ENCODE assay signal across 19 cellular contexts in genomic region chr16:81416749-81417148, GRCh38. TPM values are rescaled to one million over a fixed set of nuclear protein-coding genes. Genes with fewer than 3 reads are reported as not detected.
DNase-seq lines count a peak whose midpoint lies in the region; ATAC-seq and TF ChIP-seq lines count a peak whose summit lies in the region.
"Had no signal": no experiment of that assay in that cellular context is flagged by ENCODE, and none has a peak within 500 bp of the region (broad histone marks: within the 10 kb centered on the region; RNA-seq: fewer than 3 reads in every experiment).

No MANE protein-coding gene starts in this region.

- WGBS in H9 (ENCODE audit: extremely low coverage, insufficient read length, low lambda C conversion rate), result no CpG with 5 or more reads among the region's 8 CpGs

- H2BK120ac ChIP-seq in H9 (ENCODE audit: low read depth, low read length, poor library complexity, severe bottlenecking), result no peak overlapping the region

- peaks cover 21 to 23% of the 10 kb centered on the region in 2 experiments for H3K4me1 Mint-ChIP-seq in H9
- peaks cover 9% of the 10 kb centered on the region for H3K4me1 Mint-ChIP-seq in endothelial cell (ENCODE audit: unreplicated experiment)
- no peaks in the 10 kb centered on the region for H3K4me1 Mint-ChIP-seq in natural killer cell treated with Interleukin-12 subunit alpha and Interleukin-12 subunit beta and Interleukin-15 and Interleukin-18, amount 100 ng/mL, for 72 hours (ENCODE audit: low read depth in 2 of 2)
- H3K4me1 Mint-ChIP-seq: CD4-positive, CD25-positive, alpha-beta regulatory T cell had no signal

- H3K79me1 ChIP-seq in H9 (ENCODE audit: insufficient read depth, low read depth, low read length, poor library complexity, severe bottlenecking), result no peaks in the 10 kb centered on the region

- H4K5ac ChIP-seq in H9 (ENCODE audit: insufficient read length, low read depth, low read length), result no peak overlapping the region

- H3K4me1 ChIP-seq in H9 (ENCODE audit: insufficient read depth, low read length) (peaks cover 2% of the 10 kb centered on the region; the same call in 1 of the 2 replicates), SJCRH30 (no peaks in the 10 kb centered on the region)
- H3K4me1 ChIP-seq: BE2C, BLaER1, Caco-2 had no signal

- H3K9me3 Mint-ChIP-seq in H9 (no peaks in the 10 kb centered on the region; a peak in 1 of 5 replicates), endothelial cell (ENCODE audit: unreplicated experiment) (no peaks in the 10 kb centered on the region)
- no peaks in the 10 kb centered on the region for H3K9me3 Mint-ChIP-seq in natural killer cell treated with Interleukin-12 subunit alpha and Interleukin-12 subunit beta and Interleukin-15 and Interleukin-18, amount 100 ng/mL, for 72 hours
- H3K9me3 Mint-ChIP-seq: CD8-positive, alpha-beta T cell had no signal

- no peak overlapping the region for H2BK15ac ChIP-seq in H9 (ENCODE audit: low read depth, low read length)

- H3K4me2 ChIP-seq in H9 (ENCODE audit: insufficient read depth, insufficient read length, low read length) (no peak overlapping the region), neural cell (ENCODE audit: low read length) (no peak overlapping the region)
- H3K4me2 ChIP-seq: BLaER1 had no signal

- H2AFZ ChIP-seq in H9 (ENCODE audit: low read length), result no peak overlapping the region
- H2AFZ ChIP-seq in neural cell (ENCODE audit: low read depth, low read length), result no peak overlapping the region

- TF ChIP-seq CTCF in H9 (conservative IDR thresholded peaks at IDR 0.05) (no peak), endothelial cell (IDR thresholded peaks at IDR 0.05; ENCODE audit: unreplicated experiment) (no peak), neural cell (IDR thresholded peaks at IDR 0.05; ENCODE audit: poor library complexity, severe bottlenecking) (no peak)

- no peak overlapping the region for H3K27ac ChIP-seq in H9 (ENCODE audit: insufficient read length, low read depth, low read length)
- H3K27ac ChIP-seq in neural cell (ENCODE audit: low read length), result peak overlapping the region; percentile 59
- no peak overlapping the region for H3K27ac ChIP-seq in SJCRH30
- H3K27ac ChIP-seq: BLaER1 had no signal

- H3K4ac ChIP-seq in H9 (ENCODE audit: low read depth, low read length), result no peak overlapping the region

- no peaks in the 10 kb centered on the region for H3F3A ChIP-seq in neural cell (ENCODE audit: insufficient read depth, low read length, poor library complexity, severe bottlenecking)

- no peak overlapping the region for H2AK5ac ChIP-seq in H9 (ENCODE audit: insufficient read length, low read length)

- H3K27ac Mint-ChIP-seq in H9, result no peak overlapping the region
- H3K27ac Mint-ChIP-seq in endothelial cell (ENCODE audit: unreplicated experiment), result peak overlapping the region; percentile 52
- no peak overlapping the region for H3K27ac Mint-ChIP-seq in natural killer cell treated with Interleukin-12 subunit alpha and Interleukin-12 subunit beta and Interleukin-15 and Interleukin-18, amount 100 ng/mL, for 72 hours
- H3K27ac Mint-ChIP-seq: CD4-positive, CD25-positive, alpha-beta regulatory T cell; CD8-positive, alpha-beta T cell had no signal

- H3K36me3 ChIP-seq in neural cell (ENCODE audit: insufficient read depth, low read length), result no peaks in the 10 kb centered on the region
- no peaks in the 10 kb centered on the region for H3K36me3 ChIP-seq in SJCRH30
- H3K36me3 ChIP-seq: BE2C, BLaER1 had no signal

- H3K27me3 ChIP-seq in H9 (ENCODE audit: insufficient read depth, low read length) (no peaks in the 10 kb centered on the region), neural cell (ENCODE audit: insufficient read depth, low read depth, low read length) (no peaks in the 10 kb centered on the region), SJCRH30 (no peaks in the 10 kb centered on the region)
- H3K27me3 ChIP-seq: BE2C, BLaER1 had no signal

- H3K9me3 ChIP-seq in H9 (ENCODE audit: control insufficient read depth, low read depth, low read length) (no peaks in the 10 kb centered on the region), neural cell (ENCODE audit: low read length) (no peaks in the 10 kb centered on the region), SJCRH30 (replicated peaks) (no peaks in the 10 kb centered on the region)
- H3K9me3 ChIP-seq: BE2C, Caco-2 had no signal

- no peak overlapping the region for H2BK12ac ChIP-seq in H9 (ENCODE audit: insufficient read length, low read depth, low read length)

- H3K23me2 ChIP-seq in H9 (ENCODE audit: insufficient read length, low read depth, low read length, poor library complexity, severe bottlenecking), result no peaks in the 10 kb centered on the region

- H3K4me3 ChIP-seq in neural cell (ENCODE audit: low read length) (no peak overlapping the region), SJCRH30 (no peak overlapping the region)
- H3K4me3 ChIP-seq: BLaER1 had no signal

- H2BK5ac ChIP-seq in H9 (ENCODE audit: insufficient read length, low read length), result no peak overlapping the region

- H3T11ph ChIP-seq in H9 (ENCODE audit: low read length), result no peak overlapping the region

- no peaks in the 10 kb centered on the region for H3K36me3 Mint-ChIP-seq in H9 (ENCODE audit: insufficient read depth in 1 of 3, low read depth in 3 of 3)
- H3K36me3 Mint-ChIP-seq in endothelial cell (ENCODE audit: low read depth, unreplicated experiment), result no peaks in the 10 kb centered on the region
- H3K36me3 Mint-ChIP-seq in natural killer cell treated with Interleukin-12 subunit alpha and Interleukin-12 subunit beta and Interleukin-15 and Interleukin-18, amount 100 ng/mL, for 72 hours, result no peaks in the 10 kb centered on the region
- H3K36me3 Mint-ChIP-seq: CD14-positive monocyte; CD4-positive, CD25-positive, alpha-beta regulatory T cell; CD8-positive, alpha-beta T cell had no signal

- ATAC-seq in natural killer cell treated with Interleukin-12 subunit alpha and Interleukin-12 subunit beta and Interleukin-15 and Interleukin-18, amount 100 ng/mL, for 72 hours, result no peak
- ATAC-seq: CD8-positive, alpha-beta T cell had no signal

- no peak for TF ChIP-seq RAD21 in neural cell (conservative IDR thresholded peaks at IDR 0.05)

- H3K4me3 Mint-ChIP-seq in H9 (no peak overlapping the region), endothelial cell (ENCODE audit: unreplicated experiment) (no peak overlapping the region)
- no peak overlapping the region for H3K4me3 Mint-ChIP-seq in natural killer cell treated with Interleukin-12 subunit alpha and Interleukin-12 subunit beta and Interleukin-15 and Interleukin-18, amount 100 ng/mL, for 72 hours
- H3K4me3 Mint-ChIP-seq: CD14-positive monocyte; CD4-positive, CD25-positive, alpha-beta regulatory T cell; CD8-positive, alpha-beta T cell had no signal

- H4K20me1 ChIP-seq in H9 (ENCODE audit: control insufficient read depth, insufficient read depth, insufficient read length) (no peaks in the 10 kb centered on the region), neural cell (ENCODE audit: insufficient read depth) (no peaks in the 10 kb centered on the region)
- H4K20me1 ChIP-seq: BLaER1 had no signal

- no peak for TF ChIP-seq EP300 in neural cell (conservative IDR thresholded peaks at IDR 0.05; ENCODE audit: poor library complexity, severe bottlenecking)

- H3K23ac ChIP-seq in H9 (ENCODE audit: insufficient read length, low read depth, low read length), result no peak overlapping the region

- no peak overlapping the region for H4K8ac ChIP-seq in H9 (replicated peaks; ENCODE audit: insufficient read length, low read depth, low read length)

- H3K27me3 Mint-ChIP-seq in H9 (ENCODE audit: low read depth) (no peaks in the 10 kb centered on the region; the same call in 1 of the 2 replicates), endothelial cell (ENCODE audit: unreplicated experiment) (peaks cover 2% of the 10 kb centered on the region)
- H3K27me3 Mint-ChIP-seq in natural killer cell treated with Interleukin-12 subunit alpha and Interleukin-12 subunit beta and Interleukin-15 and Interleukin-18, amount 100 ng/mL, for 72 hours, result peaks cover 0 to 2% of the 10 kb centered on the region in 2 donors

- no peaks in the 10 kb centered on the region for H3K79me2 ChIP-seq in H9 (ENCODE audit: insufficient read depth, low read length)
- H3K79me2 ChIP-seq in neural cell (replicated peaks; ENCODE audit: insufficient read depth, low read length), result no peaks in the 10 kb centered on the region

- peak overlapping the region; percentile 54 for H3K18ac ChIP-seq in H9 (ENCODE audit: insufficient read length, low read depth, low read length)

- no peak overlapping the region for H3K56ac ChIP-seq in H9 (ENCODE audit: insufficient read length, low read depth, low read length)

- no peak overlapping the region for H3K14ac ChIP-seq in H9 (ENCODE audit: insufficient read depth, low read length)

- H3K9me2 ChIP-seq in neural cell (ENCODE audit: insufficient read depth, low read length), result no peaks in the 10 kb centered on the region

- DNase-seq in H9 (no peak), endothelial cell (ENCODE audit: low spot score) (no peak), NCI-H146 treated with DMSO at 0.1 percent for 48 hours (lab: John Stamatoyannopoulos, UW; ENCODE audit: unreplicated experiment) (no peak), SJCRH30 (no peak), T-helper 2 cell (no peak)
- no peak for DNase-seq in natural killer cell treated with Interleukin-12 subunit alpha and Interleukin-12 subunit beta and Interleukin-15 and Interleukin-18, amount 100 ng/mL, for 72 hours (ENCODE audit: low spot score)
- DNase-seq: 8988T; ACHN; BE2C; C1 segment of cervical spinal cord; Caco-2; Calu3; CD4-positive, CD25-positive, alpha-beta regulatory T cell; CD8-positive, alpha-beta T cell; DMS79 treated with DMSO at 0.1 percent for 48 hours; GF-D8 had no signal

- H2BK20ac ChIP-seq in H9 (ENCODE audit: low read depth, low read length, poor library complexity, severe bottlenecking), result no peak overlapping the region

- no peak overlapping the region for H3K9ac ChIP-seq in H9 (ENCODE audit: extremely low read depth, insufficient read length, low read length)
- H3K9ac ChIP-seq in neural cell (ENCODE audit: low read length), result no peak overlapping the region
- H3K9ac ChIP-seq: BLaER1 had no signal

- H4K91ac ChIP-seq in H9 (ENCODE audit: insufficient read length, low read depth, low read length), result no peak overlapping the region

RNA-seq across cellular contexts. Expression of gene CMIP, which starts 27.9 kb away (rescaled TPM):
- 48.2 and 49.7 TPM in 2 replicates for total RNA-seq in H9 (2021)
- total RNA-seq in endothelial cell (ENCODE audit: unreplicated experiment), result 98.9 TPM
- 15.1 and 20.0 TPM in 2 replicates for polyA plus RNA-seq in neural cell
- polyA minus RNA-seq in neural cell, result 56.0 and 73.2 TPM in 2 replicates
- 12.2 and 12.9 TPM in 2 replicates for total RNA-seq in SJCRH30 (2014; rRNA removed; shearing (Covaris generic))
- 10 to 100 TPM; 48.0 to 57.6 TPM for total RNA-seq in natural killer cell treated with Interleukin-12 subunit alpha and Interleukin-12 subunit beta and Interleukin-15 and Interleukin-18, amount 100 ng/mL, for 72 hours
